In the genomic region with DNA sequence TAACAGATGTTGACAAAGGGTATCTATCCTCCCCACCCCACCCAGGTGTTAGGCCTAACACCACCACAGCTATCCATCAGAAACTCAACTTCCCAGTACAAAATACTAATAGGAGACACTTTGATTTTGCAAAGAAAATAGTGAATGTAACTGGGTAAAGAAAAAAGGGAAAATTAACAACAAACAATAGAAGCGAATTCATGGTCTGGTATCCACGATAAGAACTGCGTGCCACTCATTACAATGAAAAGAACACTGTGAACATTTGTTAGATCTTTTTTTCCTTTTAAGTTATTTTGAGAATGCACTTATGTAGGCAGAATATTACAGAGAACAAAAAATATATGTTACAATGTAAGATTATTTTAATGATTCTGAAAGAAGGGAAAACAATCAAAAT, we compare ENCODE assay signal across 33 cellular contexts.
"Had no signal": no experiment of that assay in that cellular context is flagged by ENCODE, and none has a peak within 500 bp of the region (broad histone marks: within the 10 kb centered on the region; RNA-seq: fewer than 3 reads in every experiment).

No MANE protein-coding gene starts in this region.

- H3K4me3 ChIP-seq: breast epithelium, colonic mucosa, gastrocnemius medialis, stomach, thoracic aorta, uterus had no signal

- DNase-seq: activated CD4-positive, alpha-beta T cell treated with anti-CD3 and anti-CD28 coated beads for 48 hours; activated CD4-positive, alpha-beta T cell treated with anti-CD3 and anti-CD28 coated beads, Interleukin-2, amount 50 U/mL, for 48 hours; activated CD8-positive, alpha-beta memory T cell treated with anti-CD3 and anti-CD28 coated beads for 24 hours; activated gamma-delta T cell treated with Interleukin-2 at 50 U/mL for 16 hours; activated naive CD4-positive, alpha-beta T cell treated with anti-CD3 and anti-CD28 coated beads, Interleukin-2, amount 50 U/mL, for 16 hours; amniotic stem cell; colonic mucosa; effector memory CD4-positive, alpha-beta T cell; gastrocnemius medialis; glutamatergic neuron; left colon; mammary epithelial cell; midbrain; naive thymus-derived CD4-positive, alpha-beta T cell; nucleus accumbens; right cardiac atrium; stimulated activated CD4-positive, alpha-beta T cell treated with anti-CD3 and anti-CD28 coated beads, Interleukin-15, amount 100 ng/mL, for 24 hours; stimulated activated CD4-positive, alpha-beta T cell treated with anti-CD3 and anti-CD28 coated beads, Interleukin-2, amount 100 ng/mL, for 24 hours; stimulated activated naive B cell treated with anti-CD40 and anti-IgM and Interleukin-4, amounts not matched to agents 10 μg/mL and 1 μg/mL and 100 μg/mL, for 72 hours; stomach; SW 1271; T-helper 9 cell; uterus; WERI-Rb-1 had no signal

- H3K9me3 ChIP-seq: breast epithelium, colonic mucosa, gastrocnemius medialis, stomach, thoracic aorta, uterus had no signal

- H3K4me1 ChIP-seq: breast epithelium, colonic mucosa, gastrocnemius medialis, parathyroid adenoma had no signal

- H3K36me3 ChIP-seq: breast epithelium, colonic mucosa, gastrocnemius medialis, stomach, thoracic aorta, uterus, WERI-Rb-1 had no signal

- H3K9me3 Mint-ChIP-seq: activated T-helper 17 cell treated with anti-CD3 and anti-CD28 coated beads, Interleukin-2, amount 50 U/mL, for 72 hours; central memory CD8-positive, alpha-beta T cell; type B pancreatic cell had no signal

- ATAC-seq: activated CD4-positive, CD25-positive, alpha-beta regulatory T cell treated with anti-CD3 and anti-CD28 coated beads, Interleukin-2, amount 50 U/mL, for 24 hours; activated T-helper 17 cell treated with anti-CD3 and anti-CD28 coated beads, Interleukin-2, amount 50 U/mL, for 72 hours; gastrocnemius medialis; left colon; naive thymus-derived CD4-positive, alpha-beta T cell; right cardiac atrium; stimulated activated naive B cell treated with anti-CD40 and anti-IgM and Interleukin-4, amounts not matched to agents 10 μg/mL and 1 μg/mL and 100 μg/mL, for 72 hours had no signal

- H3K27me3 Mint-ChIP-seq: activated T-helper 17 cell treated with anti-CD3 and anti-CD28 coated beads, Interleukin-2, amount 50 U/mL, for 72 hours; central memory CD8-positive, alpha-beta T cell; naive thymus-derived CD4-positive, alpha-beta T cell; stimulated activated naive B cell treated with anti-CD40 and anti-IgM and Interleukin-4, amounts not matched to agents 10 μg/mL and 1 μg/mL and 100 μg/mL, for 72 hours; type B pancreatic cell had no signal

- H3K27me3 ChIP-seq: breast epithelium, colonic mucosa, gastrocnemius medialis, stomach, uterus had no signal

- H3K27ac Mint-ChIP-seq: activated T-helper 17 cell treated with anti-CD3 and anti-CD28 coated beads, Interleukin-2, amount 50 U/mL, for 72 hours; stimulated activated naive B cell treated with anti-CD40 and anti-IgM and Interleukin-4, amounts not matched to agents 10 μg/mL and 1 μg/mL and 100 μg/mL, for 72 hours; T-helper 1 cell treated with Interleukin-12 subunit alpha and Interleukin-12 subunit beta and Interleukin-4 antibody, amounts not matched to agents 30 μg/mL and 1 μg/mL, for 36 hours; type B pancreatic cell had no signal

- H3K4me3 Mint-ChIP-seq: activated T-helper 17 cell treated with anti-CD3 and anti-CD28 coated beads, Interleukin-2, amount 50 U/mL, for 72 hours; central memory CD8-positive, alpha-beta T cell; naive thymus-derived CD4-positive, alpha-beta T cell; neural crest cell; stimulated activated naive B cell treated with anti-CD40 and anti-IgM and Interleukin-4, amounts not matched to agents 10 μg/mL and 1 μg/mL and 100 μg/mL, for 72 hours; T-helper 1 cell treated with Interleukin-12 subunit alpha and Interleukin-12 subunit beta and Interleukin-4 antibody, amounts not matched to agents 30 μg/mL and 1 μg/mL, for 36 hours; type B pancreatic cell had no signal

- H3K27ac ChIP-seq: breast epithelium, colonic mucosa, gastrocnemius medialis, parathyroid adenoma, stomach, WERI-Rb-1 had no signal
